In the genomic region with DNA sequence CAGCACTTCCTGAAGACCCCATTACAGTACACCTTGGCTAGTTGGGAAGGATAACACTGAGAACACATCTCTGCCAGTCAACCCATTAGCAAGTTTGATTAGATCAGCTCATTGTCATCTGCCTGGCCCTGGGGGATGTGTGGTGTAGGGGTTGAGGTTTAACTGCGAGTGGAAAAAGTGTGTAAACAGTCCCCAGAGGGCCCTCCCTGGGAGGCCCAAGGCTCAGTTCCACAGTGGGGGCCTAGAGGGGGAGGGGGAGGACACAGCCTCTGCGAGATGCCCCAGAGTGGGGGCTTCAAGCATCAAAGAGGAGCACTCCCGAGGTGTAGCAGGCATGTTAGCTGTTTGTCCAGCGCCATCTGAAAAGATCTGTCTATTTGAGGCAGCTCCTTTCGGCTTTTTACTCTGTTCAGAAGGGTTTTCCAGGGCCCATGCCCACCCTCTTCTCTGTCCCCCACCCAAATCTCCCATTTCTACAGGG, we compare ENCODE assay signal across 8 cellular contexts. TPM values are rescaled to one million over a fixed set of nuclear protein-coding genes. Genes with fewer than 3 reads are reported as not detected.
DNase-seq lines count a peak whose midpoint lies in the region; ATAC-seq and TF ChIP-seq lines count a peak whose summit lies in the region.

No MANE protein-coding gene starts in this region.

- peaks cover 45% of the 10 kb centered on the region for H3K4me1 Mint-ChIP-seq in mesothelial cell of epicardium

- TF ChIP-seq CTCF in lower lobe of right lung (IDR thresholded peaks at IDR 0.05) (no peak), upper lobe of right lung (IDR thresholded peaks at IDR 0.05) (no peak), mesothelial cell of epicardium (IDR thresholded peaks at IDR 0.05; ENCODE audit: unreplicated experiment) (no peak)

- no peaks in the 10 kb centered on the region for H3K27me3 ChIP-seq in lower lobe of right lung (ENCODE audit: low read depth)
- no peaks in the 10 kb centered on the region for H3K27me3 ChIP-seq in upper lobe of right lung
- no peaks in the 10 kb centered on the region for H3K27me3 ChIP-seq in MG63

- no peaks in the 10 kb centered on the region for H3K9me3 Mint-ChIP-seq in mesothelial cell of epicardium

- intact Hi-C loops in lower lobe of right lung (cut with DNase I) (no loop called here), upper lobe of right lung (cut with DNase I) (no loop called here)

- H3K4me1 ChIP-seq in lower lobe of right lung (peaks cover 15% of the 10 kb centered on the region), upper lobe of right lung (no peaks in the 10 kb centered on the region)

- no peaks in the 10 kb centered on the region for H3K36me3 ChIP-seq in lower lobe of right lung
- no peaks in the 10 kb centered on the region for H3K36me3 ChIP-seq in upper lobe of right lung
- no peaks in the 10 kb centered on the region for H3K36me3 ChIP-seq in MG63

- no peak overlapping the region for H3K4me3 Mint-ChIP-seq in mesothelial cell of epicardium

- DNase-seq in GF-D8 (lab: John Stamatoyannopoulos, UW) (peak; percentile 53), lower lobe of right lung (no peak), upper lobe of right lung (no peak), MG63 (no peak), mesothelial cell of epicardium (ENCODE audit: low spot score in 2 of 2, unreplicated experiment in 2 of 2) (no peak)
- DNase-seq in activated CD8-positive, alpha-beta memory T cell treated with anti-CD3 and anti-CD28 coated beads for 24 hours, result peak; percentile 85

- H3K27me3 Mint-ChIP-seq in mesothelial cell of epicardium (ENCODE audit: low read depth), result peaks cover 4% of the 10 kb centered on the region

- H3K4me3 ChIP-seq in lower lobe of right lung, result peak overlapping the region; percentile 7
- peak overlapping the region; percentile 4 for H3K4me3 ChIP-seq in upper lobe of right lung
- H3K4me3 ChIP-seq in MG63, result no peak overlapping the region

- no peaks in the 10 kb centered on the region for H3K36me3 Mint-ChIP-seq in mesothelial cell of epicardium

- H3K9me3 ChIP-seq in lower lobe of right lung (no peaks in the 10 kb centered on the region), upper lobe of right lung (no peaks in the 10 kb centered on the region), MG63 (no peaks in the 10 kb centered on the region)

- ATAC-seq in HG03175 (IDR thresholded peaks at IDR 0.05; ENCODE audit: unreplicated experiment) (peak; percentile 43), lower lobe of right lung (peak; percentile 24 to 48), upper lobe of right lung (peak; percentile 15), GM21717 (IDR thresholded peaks at IDR 0.05; ENCODE audit: unreplicated experiment) (no peak)

- H3K27ac ChIP-seq in lower lobe of right lung (peak overlapping the region; percentile 60), upper lobe of right lung (peak overlapping the region; percentile 32)

- H3K27ac Mint-ChIP-seq in mesothelial cell of epicardium, result no peak overlapping the region

RNA-seq across cellular contexts. Expression of gene LPAR5, which starts 0.3 kb away (rescaled TPM):
- 3.8 TPM for total RNA-seq in lower lobe of right lung
- total RNA-seq in upper lobe of right lung, result 2.5 TPM
- 0.03 TPM in 1 of 2 replicates, not detected in the other for total RNA-seq in MG63 (2014; rRNA removed; shearing (Covaris generic); ENCODE audit: low replicate concordance)
- total RNA-seq in mesothelial cell of epicardium, result 1.3 to 1.7 TPM (median 1.3 TPM) in 3 replicates

RNA-seq across cellular contexts. Expression of gene ACRBP, which starts 11.8 kb away (rescaled TPM):
- total RNA-seq in lower lobe of right lung (7.2 TPM), upper lobe of right lung (3.8 TPM), mesothelial cell of epicardium (2.7 to 3.7 TPM (median 3.5 TPM) in 3 replicates)
- total RNA-seq in MG63 (2014; rRNA removed; shearing (Covaris generic); ENCODE audit: low replicate concordance), result not detected in 2 replicates

RNA-seq across cellular contexts. Expression of gene ING4, which starts 27.5 kb away (rescaled TPM):
- 41.3 TPM for total RNA-seq in lower lobe of right lung
- total RNA-seq in upper lobe of right lung, result 38.0 TPM
- total RNA-seq in MG63 (2014; rRNA removed; shearing (Covaris generic); ENCODE audit: low replicate concordance), result 30.1 and 33.1 TPM in 2 replicates
- total RNA-seq in mesothelial cell of epicardium, result 63.5 to 69.0 TPM (median 64.2 TPM) in 3 replicates

RNA-seq across cellular contexts. Expression of gene CHD4, which starts 28.2 kb away (rescaled TPM):
- total RNA-seq in lower lobe of right lung, result 169 TPM
- 160 TPM for total RNA-seq in upper lobe of right lung
- 155 and 166 TPM in 2 replicates for total RNA-seq in MG63 (2014; rRNA removed; shearing (Covaris generic); ENCODE audit: low replicate concordance)
- total RNA-seq in mesothelial cell of epicardium, result 332 to 358 TPM (median 332 TPM) in 3 replicates

RNA-seq across cellular contexts. Expression of gene ZNF384, which starts 53.8 kb away (rescaled TPM):
- total RNA-seq in lower lobe of right lung (48.7 TPM), upper lobe of right lung (53.6 TPM), mesothelial cell of epicardium (94.9 to 101 TPM (median 96.3 TPM) in 3 replicates)
- 9.3 and 21.9 TPM in 2 replicates for total RNA-seq in MG63 (2014; rRNA removed; shearing (Covaris generic); ENCODE audit: low replicate concordance)

Comparison
In these comparisons a context has a peak if more than half of its experiments do, and no peak if none do; other contexts are left out.
1. DNase-seq: peak in GF-D8 (single experiment) and activated CD8-positive, alpha-beta memory T cell treated with anti-CD3 and anti-CD28 coated beads for 24 hours (single experiment); none in lower lobe of right lung (single experiment), upper lobe of right lung (single experiment), MG63 (single experiment) and mesothelial cell of epicardium (0 of 2).